In the genomic region with DNA sequence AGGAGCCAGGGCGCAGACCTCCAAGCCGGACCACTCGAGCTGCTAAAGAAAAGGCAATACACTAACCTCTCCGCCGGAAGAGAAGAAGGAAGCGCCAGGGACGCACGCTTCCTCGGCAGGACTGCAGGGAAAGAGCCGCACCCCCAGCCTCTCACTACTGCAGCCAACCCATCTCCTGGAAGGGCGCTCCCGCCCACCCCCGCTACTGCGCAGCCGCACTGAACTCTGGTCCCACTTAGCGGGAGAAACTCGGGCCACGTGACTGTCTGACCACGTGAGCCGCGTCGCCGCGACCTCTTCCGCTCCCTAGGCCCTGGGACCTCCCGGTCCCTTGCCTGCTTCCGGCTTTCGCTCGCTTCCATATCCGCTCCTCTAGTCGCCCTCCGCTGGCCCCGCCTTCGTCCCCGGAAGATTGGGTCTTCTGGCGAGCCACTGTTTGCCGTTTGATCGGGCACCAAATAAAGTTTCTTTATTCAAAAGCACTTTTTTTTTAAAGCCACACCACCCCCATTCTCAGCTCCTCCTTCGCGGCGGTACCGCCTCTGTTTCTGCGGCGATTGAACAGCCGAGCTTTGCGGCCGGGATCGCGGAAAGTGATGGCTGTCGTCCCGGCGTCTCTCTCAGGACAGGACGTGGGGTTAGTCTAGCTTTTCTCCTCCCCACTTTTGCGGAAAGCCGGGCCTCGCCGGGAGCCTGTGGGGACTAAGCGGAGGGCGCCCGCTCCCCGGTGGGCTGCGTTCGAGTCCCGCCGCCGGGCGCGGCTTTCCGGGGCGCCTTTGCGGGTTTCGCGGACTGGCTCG, we compare ENCODE assay signal across 8 cellular contexts.
DNase-seq lines count a peak whose midpoint lies in the region; ATAC-seq and TF ChIP-seq lines count a peak whose summit lies in the region.

A gene with protein sequence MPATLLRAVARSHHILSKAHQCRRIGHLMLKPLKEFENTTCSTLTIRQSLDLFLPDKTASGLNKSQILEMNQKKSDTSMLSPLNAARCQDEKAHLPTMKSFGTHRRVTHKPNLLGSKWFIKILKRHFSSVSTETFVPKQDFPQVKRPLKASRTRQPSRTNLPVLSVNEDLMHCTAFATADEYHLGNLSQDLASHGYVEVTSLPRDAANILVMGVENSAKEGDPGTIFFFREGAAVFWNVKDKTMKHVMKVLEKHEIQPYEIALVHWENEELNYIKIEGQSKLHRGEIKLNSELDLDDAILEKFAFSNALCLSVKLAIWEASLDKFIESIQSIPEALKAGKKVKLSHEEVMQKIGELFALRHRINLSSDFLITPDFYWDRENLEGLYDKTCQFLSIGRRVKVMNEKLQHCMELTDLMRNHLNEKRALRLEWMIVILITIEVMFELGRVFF (minus strand): TSS at position 177 of the 800 bp plus-strand sequence. CDS start 6,315 bp downstream, outside the sequence.

- no peaks in the 10 kb centered on the region for H3K27me3 ChIP-seq in GM06990 (replicated peaks; ENCODE audit: control insufficient read depth, insufficient read depth, low read length)

- H3K4me1 Mint-ChIP-seq in activated naive CD4-positive, alpha-beta T cell treated with anti-CD3 and anti-CD28 coated beads, Interleukin-2, amount 50 U/mL, for 24 hours: peaks cover 64% of the 10 kb centered on the region

- TF ChIP-seq CTCF in GM06990 (IDR thresholded peaks at IDR 0.05; ENCODE audit: insufficient read depth, low read length, poor library complexity, severe bottlenecking): no peak

- H3K9me3 Mint-ChIP-seq in activated naive CD4-positive, alpha-beta T cell treated with anti-CD3 and anti-CD28 coated beads, Interleukin-2, amount 50 U/mL, for 24 hours: no peaks in the 10 kb centered on the region

- peak within 1 kb of the TSS; percentile 71 for H3K4me3 ChIP-seq in GM06990 (replicated peaks; ENCODE audit: low read depth, low read length)

- peaks cover 3% of the 10 kb centered on the region for H3K36me3 Mint-ChIP-seq in activated naive CD4-positive, alpha-beta T cell treated with anti-CD3 and anti-CD28 coated beads, Interleukin-2, amount 50 U/mL, for 24 hours

- H3K4me3 Mint-ChIP-seq in activated naive CD4-positive, alpha-beta T cell treated with anti-CD3 and anti-CD28 coated beads, Interleukin-2, amount 50 U/mL, for 24 hours: peak within 1 kb of the TSS; percentile 97

- peak within 1 kb of the TSS; percentile 96 for H3K27ac Mint-ChIP-seq in activated naive CD4-positive, alpha-beta T cell treated with anti-CD3 and anti-CD28 coated beads, Interleukin-2, amount 50 U/mL, for 24 hours

- H3K36me3 ChIP-seq in GM06990 (ENCODE audit: control insufficient read depth, insufficient read depth, low read length): no peaks in the 10 kb centered on the region

- H3K27me3 Mint-ChIP-seq in activated naive CD4-positive, alpha-beta T cell treated with anti-CD3 and anti-CD28 coated beads, Interleukin-2, amount 50 U/mL, for 24 hours: no peaks in the 10 kb centered on the region

- DNase-seq in GM06990 (ENCODE audit: extremely low read depth, insufficient read length): peak; percentile 100
- peak; percentile 99 for DNase-seq in NCI-H1092 (lab: John Stamatoyannopoulos, UW)
- peak; percentile 98 for DNase-seq in germinal center (ENCODE audit: low spot score)
- DNase-seq in non-pigmented ciliary epithelial cell (ENCODE audit: low read depth): peak; percentile 99
- peak; percentile 100 for DNase-seq in superior temporal gyrus (ENCODE audit: extremely low spot score)

- ATAC-seq in HG02588 (IDR thresholded peaks at IDR 0.05; ENCODE audit: unreplicated experiment) (peak; percentile 97), SK-N-SH treated with all-trans-retinoic acid at 6 μM for 48 hours (peak; percentile 98)

TF ChIP-seq in SK-N-SH treated with all-trans-retinoic acid at 6 μM for 48 hours, 23 proteins besides CTCF, POLR2A, EP300 and RAD21:
- no peak for TF ChIP-seq PPARA (CRISPR knock-in tag; IDR thresholded peaks at IDR 0.05; ENCODE audit: borderline replicate concordance)
- peak; percentile 17; the same call in 1 of the 2 replicates for TF ChIP-seq TCF4 (CRISPR knock-in tag; IDR thresholded peaks at IDR 0.05; ENCODE audit: borderline replicate concordance)
- TF ChIP-seq ZNF70 (CRISPR knock-in tag; IDR thresholded peaks at IDR 0.05): peak; percentile 29; the same call in 1 of the 2 replicates

Comparison
In these comparisons a context has a peak if more than half of its experiments do, and no peak if none do; other contexts are left out.
1. Peak in every context shown above with its lines: DNase-seq, ATAC-seq and H3K4me3 ChIP-seq.